In genomic region chr10:88898727-88899126, GRCh38 we compare ENCODE assay signal across 26 cellular contexts. TPM values are rescaled to one million over a fixed set of nuclear protein-coding genes. Genes with fewer than 3 reads are reported as not detected.
DNase-seq lines count a peak whose midpoint lies in the region; ATAC-seq and TF ChIP-seq lines count a peak whose summit lies in the region.
"Had no signal": no experiment of that assay in that cellular context is flagged by ENCODE, and none has a peak within 500 bp of the region (broad histone marks: within the 10 kb centered on the region; RNA-seq: fewer than 3 reads in every experiment).

No MANE protein-coding gene starts in this region.

- H3K27me3 Mint-ChIP-seq in activated T-helper 1 cell treated with anti-CD3 and anti-CD28 coated beads, Interleukin-12 subunit alpha, Interleukin-12 subunit beta, Interleukin-2, Interleukin-4 antibody, amounts not matched to agents 30 ng/mL and 10 ng/mL and 1 ng/mL, durations not matched to agents 14 hours and 24 hours and 36 hours (ENCODE audit: insufficient read depth), result no peaks in the 10 kb centered on the region
- H3K27me3 Mint-ChIP-seq: activated CD4-positive, alpha-beta memory T cell treated with anti-CD3 and anti-CD28 coated beads for 36 hours had no signal

- no peak overlapping the region for H3K4ac ChIP-seq in neuronal stem cell (ENCODE audit: low read length)

- peak overlapping the region; percentile 12 for H3K27ac Mint-ChIP-seq in activated T-helper 1 cell treated with anti-CD3 and anti-CD28 coated beads, Interleukin-12 subunit alpha, Interleukin-12 subunit beta, Interleukin-2, Interleukin-4 antibody, amounts not matched to agents 30 ng/mL and 10 ng/mL and 1 ng/mL, durations not matched to agents 14 hours and 24 hours and 36 hours
- H3K27ac Mint-ChIP-seq: activated CD4-positive, alpha-beta memory T cell treated with anti-CD3 and anti-CD28 coated beads for 36 hours; HFFc6; stimulated activated effector memory CD8-positive, alpha-beta T cell treated with anti-CD3 and anti-CD28 coated beads, Interleukin-12 subunit alpha, Interleukin-12 subunit beta, amount 100 ng/mL, for 72 hours had no signal

- H4K8ac ChIP-seq in neuronal stem cell (ENCODE audit: low read depth, low read length), result no peak overlapping the region

- ATAC-seq in SK-N-SH treated with all-trans-retinoic acid at 6 μM for 48 hours (no peak), HCT116 (no peak)
- ATAC-seq: K562; stimulated activated effector memory CD8-positive, alpha-beta T cell treated with anti-CD3 and anti-CD28 coated beads, Interleukin-12 subunit alpha, Interleukin-12 subunit beta, amount 100 ng/mL, for 72 hours had no signal

- no peak overlapping the region for H3K18ac ChIP-seq in neuronal stem cell (ENCODE audit: low read length)

- intact Hi-C loops in HCT116 (cut with micrococcal nuclease), result no loop called here
- intact Hi-C loops in activated T-helper 1 cell treated with anti-CD3 and anti-CD28 coated beads, Interleukin-12 subunit alpha, Interleukin-12 subunit beta, Interleukin-2, Interleukin-4 antibody, amounts not matched to agents 30 ng/mL and 10 ng/mL and 1 ng/mL, durations not matched to agents 14 hours and 24 hours and 36 hours (cut with micrococcal nuclease), result no loop called here

- H2AFZ ChIP-seq in SK-N-SH (ENCODE audit: low read depth), result no peak overlapping the region
- H2AFZ ChIP-seq in HCT116 (ENCODE audit: low read depth, low read length, poor library complexity, severe bottlenecking), result no peak overlapping the region
- peak overlapping the region; percentile 48 for H2AFZ ChIP-seq in neuronal stem cell (ENCODE audit: low read length)

- H3K9me3 ChIP-seq in SK-N-SH (no peaks in the 10 kb centered on the region), HCT116 (ENCODE audit: control insufficient read depth in 1 of 2, insufficient read depth in 1 of 2, low read depth in 1 of 2, low read length in 2 of 2) (no peaks in the 10 kb centered on the region), neuronal stem cell (replicated peaks in 1 of 2; ENCODE audit: control insufficient read depth in 2 of 2, insufficient read depth in 1 of 2, low read depth in 1 of 2, low read length in 2 of 2) (no peaks in the 10 kb centered on the region)
- H3K9me3 ChIP-seq: BE2C, upper lobe of left lung had no signal

- no peak overlapping the region for H3K14ac ChIP-seq in neuronal stem cell (ENCODE audit: low read length)

- H3K27me3 ChIP-seq in SK-N-SH (ENCODE audit: insufficient read depth) (no peaks in the 10 kb centered on the region), HCT116 (ENCODE audit: insufficient read depth, low read length) (no peaks in the 10 kb centered on the region), neuronal stem cell (ENCODE audit: control insufficient read depth in 3 of 3, insufficient read depth in 3 of 3, low read depth in 1 of 3, low read length in 3 of 3) (no peaks in the 10 kb centered on the region)
- H3K27me3 ChIP-seq: BE2C, brain microvascular endothelial cell, upper lobe of left lung had no signal

- H4K20me1 ChIP-seq in SK-N-SH (ENCODE audit: insufficient read depth) (no peaks in the 10 kb centered on the region), HCT116 (ENCODE audit: insufficient read depth) (no peaks in the 10 kb centered on the region)

- DNase-seq in SK-N-SH (no peak), HCT116 (ENCODE audit: low read depth, low spot score) (no peak), neuronal stem cell (ENCODE audit: low spot score) (no peak), medulla oblongata (ENCODE audit: extremely low spot score) (no peak), GM13977 (ENCODE audit: low spot score) (no peak), SW480 (ENCODE audit: low spot score) (no peak)
- no peak for DNase-seq in activated T-helper 1 cell treated with anti-CD3 and anti-CD28 coated beads, Interleukin-12 subunit alpha, Interleukin-12 subunit beta, Interleukin-2, Interleukin-4 antibody, amounts not matched to agents 30 ng/mL and 10 ng/mL and 1 ng/mL, durations not matched to agents 14 hours and 24 hours and 36 hours (ENCODE audit: low spot score)
- DNase-seq: activated CD4-positive, alpha-beta memory T cell treated with anti-CD3 and anti-CD28 coated beads for 36 hours; activated T-cell treated with anti-CD3 and anti-CD28 coated beads, Interleukin-2, amount 50 U/mL, for 1 hour; BE2C; brain microvascular endothelial cell; foreskin fibroblast; HFFc6; hippocampal formation; NCI-H1048; NCI-H1930; NCI-H446 treated with DMSO at 0.1 percent for 48 hours; NK-92 treated with Interleukin-12 subunit alpha and Interleukin-12 subunit beta, amount 100 ng/mL, for 24 hours; SW 1271; upper lobe of left lung had no signal

- peaks cover 32% of the 10 kb centered on the region for H3F3A ChIP-seq in SK-N-SH (replicated peaks; ENCODE audit: insufficient read depth)

- peaks cover 41% of the 10 kb centered on the region for H3K36me3 Mint-ChIP-seq in activated T-helper 1 cell treated with anti-CD3 and anti-CD28 coated beads, Interleukin-12 subunit alpha, Interleukin-12 subunit beta, Interleukin-2, Interleukin-4 antibody, amounts not matched to agents 30 ng/mL and 10 ng/mL and 1 ng/mL, durations not matched to agents 14 hours and 24 hours and 36 hours (ENCODE audit: low read depth)

- no peaks in the 10 kb centered on the region for H3K9me2 ChIP-seq in SK-N-SH
- no peaks in the 10 kb centered on the region for H3K9me2 ChIP-seq in HCT116 (ENCODE audit: insufficient read depth)

- peaks cover 77% of the 10 kb centered on the region for H3K4me1 Mint-ChIP-seq in activated T-helper 1 cell treated with anti-CD3 and anti-CD28 coated beads, Interleukin-12 subunit alpha, Interleukin-12 subunit beta, Interleukin-2, Interleukin-4 antibody, amounts not matched to agents 30 ng/mL and 10 ng/mL and 1 ng/mL, durations not matched to agents 14 hours and 24 hours and 36 hours (ENCODE audit: low read depth)

- no peak overlapping the region for H2BK12ac ChIP-seq in neuronal stem cell (ENCODE audit: low read length)

- no TSS peak for BruUV-seq in HCT116 (replicated peaks; lab: Mats Ljungman, UMichigan)

- in situ Hi-C loops in GM13977 (cut with MboI; ENCODE audit: low pct_unique_long_range_greater_than_20kb, low sequenced_read_pairs, unreplicated experiment), result no loop called here

- 95% methylated on average over 3 of the region's 3 CpGs for WGBS in SK-N-SH (ENCODE audit: low lambda C conversion rate)
- WGBS in neuronal stem cell (ENCODE audit: extremely low coverage in 2 of 2, insufficient read length in 2 of 2, insufficient replicate concordance in 1 of 2), 2 donors, result no CpG with 5 or more reads among the region's 3 CpGs

- H2BK120ac ChIP-seq in neuronal stem cell (ENCODE audit: low read depth, low read length), result no peak overlapping the region

- no peaks in the 10 kb centered on the region for H3K9me3 Mint-ChIP-seq in activated T-helper 1 cell treated with anti-CD3 and anti-CD28 coated beads, Interleukin-12 subunit alpha, Interleukin-12 subunit beta, Interleukin-2, Interleukin-4 antibody, amounts not matched to agents 30 ng/mL and 10 ng/mL and 1 ng/mL, durations not matched to agents 14 hours and 24 hours and 36 hours
- H3K9me3 Mint-ChIP-seq: activated CD4-positive, alpha-beta memory T cell treated with anti-CD3 and anti-CD28 coated beads for 36 hours; HFFc6; stimulated activated effector memory CD8-positive, alpha-beta T cell treated with anti-CD3 and anti-CD28 coated beads, Interleukin-12 subunit alpha, Interleukin-12 subunit beta, amount 100 ng/mL, for 72 hours had no signal

- no peaks in the 10 kb centered on the region for H3K79me1 ChIP-seq in neuronal stem cell (ENCODE audit: low read depth, low read length)

- no peak overlapping the region for H4K91ac ChIP-seq in neuronal stem cell (ENCODE audit: low read depth, low read length, poor library complexity)

- H3K23ac ChIP-seq in neuronal stem cell (ENCODE audit: low read depth, low read length, poor library complexity), result no peak overlapping the region

- TF ChIP-seq POLR2A in HCT116 (IDR thresholded peaks at IDR 0.05; ENCODE audit: borderline replicate concordance, extremely low read depth, insufficient read depth, insufficient read length), result no peak

- TF ChIP-seq EP300 in SK-N-SH (IDR thresholded peaks at IDR 0.05; ENCODE audit: borderline replicate concordance in 1 of 2, low read depth in 1 of 2, low read length in 1 of 2), result no peak

- H3K36me3 ChIP-seq in SK-N-SH (replicated peaks in 1 of 2; ENCODE audit: control insufficient read depth in 1 of 2, insufficient read depth in 2 of 2, low read length in 1 of 2), result peaks cover 15 to 22% of the 10 kb centered on the region in 2 experiments
- H3K36me3 ChIP-seq in HCT116 (ENCODE audit: control insufficient read depth in 1 of 2, insufficient read depth in 2 of 2, low read length in 2 of 2), result peaks cover 0 to 13% of the 10 kb centered on the region in 2 experiments; a peak in 2 of 4 replicates
- no peaks in the 10 kb centered on the region for H3K36me3 ChIP-seq in neuronal stem cell (replicated peaks in 1 of 2; ENCODE audit: control insufficient read depth in 2 of 2, insufficient read depth in 2 of 2, low read length in 2 of 2)

- RAD21 ChIA-PET in HCT116 (lab: Charles Lee; ENCODE audit: low non-redundant PET in 1 of 2, low total read pairs in 2 of 2, uncharacterized antibody in 2 of 2, unreplicated experiment in 2 of 2), result no interaction called here

- H3K4me3 Mint-ChIP-seq in activated T-helper 1 cell treated with anti-CD3 and anti-CD28 coated beads, Interleukin-12 subunit alpha, Interleukin-12 subunit beta, Interleukin-2, Interleukin-4 antibody, amounts not matched to agents 30 ng/mL and 10 ng/mL and 1 ng/mL, durations not matched to agents 14 hours and 24 hours and 36 hours, result no peak overlapping the region
- H3K4me3 Mint-ChIP-seq: activated CD4-positive, alpha-beta memory T cell treated with anti-CD3 and anti-CD28 coated beads for 36 hours; HFFc6; stimulated activated effector memory CD8-positive, alpha-beta T cell treated with anti-CD3 and anti-CD28 coated beads, Interleukin-12 subunit alpha, Interleukin-12 subunit beta, amount 100 ng/mL, for 72 hours had no signal

- CTCF ChIA-PET in SK-N-SH (lab: Yijun Ruan, JAX), result no interaction called here
- CTCF ChIA-PET in HCT116 (lab: Charles Lee), result interaction anchor here (1.7 kb wide), 1 partner anchor 36 kb away, joined by 4 read pairs; no protein-coding TSS in a partner anchor

- peaks cover 21 to 58% of the 10 kb centered on the region in 2 experiments for H3K4me1 ChIP-seq in SK-N-SH (ENCODE audit: control insufficient read depth in 1 of 2, insufficient read depth in 2 of 2, low read depth in 1 of 2, low read length in 1 of 2)
- H3K4me1 ChIP-seq in HCT116 (ENCODE audit: control insufficient read depth in 1 of 2, insufficient read depth in 2 of 2, low read length in 2 of 2), result peaks cover 32 to 47% of the 10 kb centered on the region in 2 experiments
- no peaks in the 10 kb centered on the region for H3K4me1 ChIP-seq in neuronal stem cell (ENCODE audit: control insufficient read depth in 2 of 2, insufficient read depth in 1 of 2, low read depth in 1 of 2, low read length in 2 of 2)

- POLR2A ChIA-PET in SK-N-SH (lab: Yijun Ruan, JAX) (no interaction called here), HCT116 (lab: Charles Lee) (no interaction called here)

- H2AK5ac ChIP-seq in neuronal stem cell (ENCODE audit: low read depth, low read length), result no peak overlapping the region

- no peak overlapping the region for H2BK15ac ChIP-seq in neuronal stem cell (ENCODE audit: low read length)

- H2BK5ac ChIP-seq in neuronal stem cell (ENCODE audit: low read length), result no peak overlapping the region

- peak overlapping the region in 1 of 2 experiments; percentile 39; a peak in 1 of 4 replicates for H3K27ac ChIP-seq in SK-N-SH (ENCODE audit: low read depth in 2 of 2, low read length in 1 of 2)
- no peak overlapping the region for H3K27ac ChIP-seq in HCT116 (ENCODE audit: low read depth, low read length)
- H3K27ac ChIP-seq in neuronal stem cell (replicated peaks; ENCODE audit: low read length), result no peak overlapping the region
- H3K27ac ChIP-seq: 22Rv1, brain microvascular endothelial cell, upper lobe of left lung had no signal

- TF ChIP-seq CTCF in SK-N-SH (IDR thresholded peaks at IDR 0.05), result no peak
- 0 out of 6 replicates have a peak, but pooled peaks of 1 of the 3 experiments have one; percentile 4 for TF ChIP-seq CTCF in HCT116 (IDR thresholded peaks at IDR 0.05 in 2 of 3, conservative IDR thresholded peaks at IDR 0.05 in 1 of 3; ENCODE audit: borderline replicate concordance in 1 of 3, insufficient read depth in 1 of 3, low read depth in 2 of 3, low read length in 2 of 3)
- TF ChIP-seq CTCF in GM13977 (IDR thresholded peaks at IDR 0.05; ENCODE audit: extremely low read depth, insufficient read depth, missing control alignments), result no peak

- peaks cover 60% of the 10 kb centered on the region for H3K79me2 ChIP-seq in SK-N-SH (ENCODE audit: insufficient read depth)
- H3K79me2 ChIP-seq in HCT116 (ENCODE audit: insufficient read depth, low read length), result no peaks in the 10 kb centered on the region; the same call in 1 of the 2 replicates

- no peak overlapping the region for H3K9ac ChIP-seq in SK-N-SH
- H3K9ac ChIP-seq in HCT116 (ENCODE audit: low read length), result no peak overlapping the region
- H3K9ac ChIP-seq in neuronal stem cell (ENCODE audit: low read depth, low read length, poor library complexity), result no peak overlapping the region

- H3K4me3 ChIP-seq in SK-N-SH (ENCODE audit: low read depth in 2 of 2, low read length in 1 of 2), result no peak overlapping the region
- no peak overlapping the region for H3K4me3 ChIP-seq in HCT116 (replicated peaks in 1 of 2; ENCODE audit: low read depth in 1 of 2, low read length in 2 of 2)
- H3K4me3 ChIP-seq in neuronal stem cell (ENCODE audit: low read length in 2 of 2), result no peak overlapping the region
- H3K4me3 ChIP-seq: K562, lung, upper lobe of left lung had no signal

- TF ChIP-seq RAD21 in SK-N-SH (IDR thresholded peaks at IDR 0.05; ENCODE audit: low read length), result no peak
- TF ChIP-seq RAD21 in HCT116 (IDR thresholded peaks at IDR 0.05; ENCODE audit: low read depth), result no peak

- no peak overlapping the region for H3K4me2 ChIP-seq in SK-N-SH
- H3K4me2 ChIP-seq in HCT116 (ENCODE audit: low read length), result 0 out of 2 replicates have a peak overlapping the region, but pooled peaks have one; percentile 13
- H3K4me2 ChIP-seq in neuronal stem cell (ENCODE audit: insufficient read depth, low read length, poor library complexity, severe bottlenecking), result no peak overlapping the region

RNA-seq across cellular contexts. Expression of gene STAMBPL1, which starts 18.7 kb away (rescaled TPM):
- polyA plus RNA-seq in SK-N-SH (2012; rRNA removed), result 25.1 and 32.6 TPM in 2 replicates
- polyA plus RNA-seq in SK-N-SH (2012; cell fraction: cytosol; rRNA removed), result 26.1 and 26.3 TPM in 2 replicates
- polyA plus RNA-seq in SK-N-SH (2012; cell fraction: nucleus; rRNA removed), result 44.5 and 93.2 TPM in 2 replicates
- total RNA-seq in HCT116 (2021; ENCODE audit: unreplicated experiment), result 11.0 TPM
- 5.9 and 7.5 TPM in 2 replicates for polyA plus RNA-seq in HCT116 (2012)
- total RNA-seq in activated T-helper 1 cell treated with anti-CD3 and anti-CD28 coated beads, Interleukin-12 subunit alpha, Interleukin-12 subunit beta, Interleukin-2, Interleukin-4 antibody, amounts not matched to agents 30 ng/mL and 10 ng/mL and 1 ng/mL, durations not matched to agents 14 hours and 24 hours and 36 hours, result 36.1 and 37.5 TPM in 2 replicates
- polyA plus RNA-seq in neuronal stem cell (2013, experiment 1 of 2), result 0.82 TPM
- 0.61 TPM for polyA plus RNA-seq in neuronal stem cell (2013, experiment 2 of 2)
- polyA plus RNA-seq: K562 had no signal

RNA-seq across cellular contexts. Expression of gene ANKRD22, which starts 47.1 kb away (rescaled TPM):
- polyA plus RNA-seq in SK-N-SH (2012; rRNA removed), result 0.15 TPM in 2 replicates
- polyA plus RNA-seq in SK-N-SH (2012; cell fraction: cytosol; rRNA removed), result 0.13 and 0.30 TPM in 2 replicates
- polyA plus RNA-seq in SK-N-SH (2012; cell fraction: nucleus; rRNA removed), result 0.05 TPM in 1 of 2 replicates, not detected in the other
- total RNA-seq in HCT116 (2021; ENCODE audit: unreplicated experiment), result 2.3 TPM
- 1.9 and 2.5 TPM in 2 replicates for polyA plus RNA-seq in HCT116 (2012)
- total RNA-seq in activated T-helper 1 cell treated with anti-CD3 and anti-CD28 coated beads, Interleukin-12 subunit alpha, Interleukin-12 subunit beta, Interleukin-2, Interleukin-4 antibody, amounts not matched to agents 30 ng/mL and 10 ng/mL and 1 ng/mL, durations not matched to agents 14 hours and 24 hours and 36 hours, result 0.16 TPM in 1 of 2 replicates, not detected in the other
- polyA plus RNA-seq in neuronal stem cell (2013, experiment 1 of 2), result not detected
- polyA plus RNA-seq in neuronal stem cell (2013, experiment 2 of 2), result not detected
- total RNA-seq: endothelial cell of umbilical vein, HFFc6, K562 had no signal
- polyA plus RNA-seq: endothelial cell of umbilical vein, K562 had no signal

RNA-seq across cellular contexts. Expression of gene ACTA2, which starts 53.8 kb away (rescaled TPM):
- polyA plus RNA-seq in SK-N-SH (2012; rRNA removed), result 119 and 130 TPM in 2 replicates
- 128 and 149 TPM in 2 replicates for polyA plus RNA-seq in SK-N-SH (2012; cell fraction: cytosol; rRNA removed)
- 146 and 161 TPM in 2 replicates for polyA plus RNA-seq in SK-N-SH (2012; cell fraction: nucleus; rRNA removed)
- total RNA-seq in HCT116 (2021; ENCODE audit: unreplicated experiment), result 9.4 TPM
- 9.6 and 10.8 TPM in 2 replicates for polyA plus RNA-seq in HCT116 (2012)
- 10.9 and 12.2 TPM in 2 replicates for total RNA-seq in activated T-helper 1 cell treated with anti-CD3 and anti-CD28 coated beads, Interleukin-12 subunit alpha, Interleukin-12 subunit beta, Interleukin-2, Interleukin-4 antibody, amounts not matched to agents 30 ng/mL and 10 ng/mL and 1 ng/mL, durations not matched to agents 14 hours and 24 hours and 36 hours
- polyA plus RNA-seq in neuronal stem cell (2013, experiment 1 of 2), result 115 TPM
- 108 TPM for polyA plus RNA-seq in neuronal stem cell (2013, experiment 2 of 2)
